ENCODE assay signal across 1 cellular context in genomic region chr2:216534809-216535208, GRCh38.
TF ChIP-seq lines count a peak whose summit lies in the region.

No MANE protein-coding gene starts in this region.

TF ChIP-seq in K562, 482 proteins besides CTCF, POLR2A, EP300 and RAD21 (continued from another document):
- TF ChIP-seq HDAC1 (IDR thresholded peaks at IDR 0.05), result no peak
TF ChIP-seq in K562: peak in this region for 3.
